22 cellular contexts compared by ENCODE assay signal in the genomic region with DNA sequence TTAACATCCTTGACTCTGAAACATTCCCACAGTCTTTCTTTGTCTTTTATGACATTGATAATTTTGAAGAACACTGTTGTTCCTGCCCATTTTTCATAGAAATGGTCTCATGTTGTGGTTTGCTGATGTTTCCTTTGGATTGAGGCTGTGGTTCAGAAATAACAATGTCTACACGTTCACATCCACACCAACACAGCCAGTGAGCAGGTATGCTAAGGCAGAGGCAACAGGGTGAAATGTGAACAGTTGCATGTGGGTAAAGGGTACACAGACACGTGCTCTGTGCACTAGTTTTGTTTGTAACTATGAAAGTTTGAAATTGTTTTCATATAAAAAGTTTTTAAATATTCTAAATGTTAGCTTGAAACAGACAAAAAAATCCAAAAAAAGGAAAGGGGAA.
"Had no signal": no experiment of that assay in that cellular context is flagged by ENCODE, and none has a peak within 500 bp of the region (broad histone marks: within the 10 kb centered on the region; RNA-seq: fewer than 3 reads in every experiment).

No MANE protein-coding gene starts in this region.

- H3K27me3 ChIP-seq: adrenal gland, SJCRH30 had no signal

- H3K36me3 Mint-ChIP-seq: activated naive CD8-positive, alpha-beta T cell treated with anti-CD3 and anti-CD28 coated beads, Interleukin-2, amount 10 ng/mL, durations not matched to agents 7 days and 5 days had no signal

- H3K9ac ChIP-seq: SK-N-SH had no signal

- H3K4me2 ChIP-seq: SK-N-SH had no signal

- H3K4me1 ChIP-seq: adrenal gland, SJCRH30 had no signal

- H3K9me2 ChIP-seq: SK-N-SH had no signal

- H3K27ac ChIP-seq: adrenal gland, coronary artery, SJCRH30 had no signal

- DNase-seq: activated CD4-positive, alpha-beta memory T cell treated with anti-CD3 and anti-CD28 coated beads, Interleukin-2, amount 10 ng/mL, durations not matched to agents 7 days and 5 days; activated CD4-positive, alpha-beta T cell treated with anti-CD3 and anti-CD28 coated beads, Interleukin-2, amount 50 U/mL, for 1 hour; activated gamma-delta T cell treated with Interleukin-2 at 50 U/mL for 16 hours; activated naive CD4-positive, alpha-beta T cell treated with anti-CD3 and anti-CD28 coated beads, Interleukin-2, amount 50 U/mL, for 16 hours; activated naive CD8-positive, alpha-beta T cell treated with anti-CD3 and anti-CD28 coated beads, Interleukin-2, amount 10 ng/mL, durations not matched to agents 7 days and 5 days; activated T-cell treated with anti-CD3 and anti-CD28 coated beads for 4 hours; adrenal gland; central memory CD4-positive, alpha-beta T cell; NCI-H1048; NCI-H1417 treated with DMSO at 0.1 percent for 48 hours; NCI-H2029 treated with DMSO at 0.1 percent for 48 hours; NCI-H345; NCI-H510A; NCI-H526 treated with DMSO at 0.1 percent for 48 hours; NK-92 treated with Interleukin-12 subunit alpha and Interleukin-12 subunit beta, amount 100 ng/mL, for 24 hours; SJCRH30; T-helper 1 cell had no signal

- FAIRE-seq: bronchial epithelial cell had no signal

- H3K9me3 ChIP-seq: adrenal gland, SJCRH30, SK-N-SH had no signal

- H3K9me3 Mint-ChIP-seq: activated CD4-positive, alpha-beta memory T cell treated with anti-CD3 and anti-CD28 coated beads, Interleukin-2, amount 10 ng/mL, durations not matched to agents 7 days and 5 days; activated naive CD8-positive, alpha-beta T cell treated with anti-CD3 and anti-CD28 coated beads, Interleukin-2, amount 10 ng/mL, durations not matched to agents 7 days and 5 days; activated T-helper 2 cell treated with anti-CD3 and anti-CD28 coated beads, Interferon-gamma antibody, Interleukin-2, Interleukin-4, amounts not matched to agents 10 μg/mL and 5 μg/mL and 100 μg/mL, durations not matched to agents 14 hours and 24 hours and 36 hours had no signal

- H3K4me3 Mint-ChIP-seq: activated CD4-positive, alpha-beta memory T cell treated with anti-CD3 and anti-CD28 coated beads, Interleukin-2, amount 10 ng/mL, durations not matched to agents 7 days and 5 days; activated CD4-positive, alpha-beta T cell treated with anti-CD3 and anti-CD28 coated beads for 36 hours had no signal

- H3K27ac Mint-ChIP-seq: activated CD4-positive, alpha-beta memory T cell treated with anti-CD3 and anti-CD28 coated beads, Interleukin-2, amount 10 ng/mL, durations not matched to agents 7 days and 5 days; activated CD4-positive, alpha-beta T cell treated with anti-CD3 and anti-CD28 coated beads for 36 hours; activated naive CD8-positive, alpha-beta T cell treated with anti-CD3 and anti-CD28 coated beads, Interleukin-2, amount 10 ng/mL, durations not matched to agents 7 days and 5 days; activated T-helper 2 cell treated with anti-CD3 and anti-CD28 coated beads, Interferon-gamma antibody, Interleukin-2, Interleukin-4, amounts not matched to agents 10 μg/mL and 5 μg/mL and 100 μg/mL, durations not matched to agents 14 hours and 24 hours and 36 hours had no signal

- H3K27me3 Mint-ChIP-seq: activated CD4-positive, alpha-beta memory T cell treated with anti-CD3 and anti-CD28 coated beads, Interleukin-2, amount 10 ng/mL, durations not matched to agents 7 days and 5 days; activated CD4-positive, alpha-beta T cell treated with anti-CD3 and anti-CD28 coated beads for 36 hours; activated naive CD8-positive, alpha-beta T cell treated with anti-CD3 and anti-CD28 coated beads, Interleukin-2, amount 10 ng/mL, durations not matched to agents 7 days and 5 days had no signal

- H3K4me3 ChIP-seq: adrenal gland, coronary artery, SJCRH30 had no signal
